Comparison of ENCODE assay signal across 17 cellular contexts in the genomic region with DNA sequence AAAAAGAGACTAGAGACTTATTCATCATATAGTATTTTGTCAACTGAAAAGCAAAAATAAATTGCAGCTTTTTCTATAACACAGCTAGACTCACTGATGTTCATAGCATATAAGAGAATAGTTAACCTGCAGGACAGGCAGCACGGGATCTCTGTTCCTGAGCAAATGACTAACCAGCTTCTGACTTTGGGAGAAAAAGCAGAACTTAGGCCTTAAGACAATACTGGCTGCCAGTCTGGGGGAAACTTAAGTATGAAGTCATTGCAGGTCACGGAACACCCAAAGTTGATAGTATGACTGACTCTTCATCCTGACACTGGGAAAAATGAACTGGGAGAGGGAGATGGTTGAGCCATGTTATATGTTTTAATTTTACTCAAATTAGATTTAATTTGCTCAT.
"Had no signal": no experiment of that assay in that cellular context is flagged by ENCODE, and none has a peak within 500 bp of the region (broad histone marks: within the 10 kb centered on the region; RNA-seq: fewer than 3 reads in every experiment).

No MANE protein-coding gene starts in this region.

- H3K36me3 ChIP-seq: adrenal gland, colonic mucosa, heart right ventricle, left ventricle myocardium inferior, pancreas, suprapubic skin, upper lobe of left lung had no signal

- H3K27ac Mint-ChIP-seq: activated CD4-positive, alpha-beta T cell treated with anti-CD3 and anti-CD28 coated beads for 36 hours; activated CD8-positive, alpha-beta T cell treated with anti-CD3 and anti-CD28 coated beads, Interleukin-2, amount 10 ng/mL, durations not matched to agents 7 days and 5 days; activated naive CD4-positive, alpha-beta T cell treated with anti-CD3 and anti-CD28 coated beads for 36 hours had no signal

- H3K27me3 Mint-ChIP-seq: activated CD4-positive, alpha-beta T cell treated with anti-CD3 and anti-CD28 coated beads for 36 hours had no signal

- DNase-seq: activated CD4-positive, alpha-beta T cell treated with anti-CD3 and anti-CD28 coated beads for 36 hours; activated CD8-positive, alpha-beta T cell treated with anti-CD3 and anti-CD28 coated beads, Interleukin-2, amount 10 ng/mL, durations not matched to agents 7 days and 5 days; activated naive CD4-positive, alpha-beta T cell treated with anti-CD3 and anti-CD28 coated beads for 36 hours; adrenal gland; colonic mucosa; effector CD8-positive, alpha-beta T cell; heart right ventricle; islet precursor cell; left ventricle myocardium inferior; mesendoderm; pancreas; stimulated activated CD4-positive, alpha-beta T cell treated with anti-CD3 and anti-CD28 coated beads, Interleukin-12 subunit alpha, Interleukin-12 subunit beta, amount 100 ng/mL, for 4 hours; stimulated activated CD4-positive, alpha-beta T cell treated with anti-CD3 and anti-CD28 coated beads, Interleukin-2, amount 100 ng/mL, for 48 hours; stimulated activated naive CD8-positive, alpha-beta T cell treated with anti-CD3 and anti-CD28 coated beads, Interleukin-15, Interleukin-2, amounts not matched to agents 100 U/mL and 50 U/mL, for 24 hours had no signal

- H3K4me3 Mint-ChIP-seq: activated CD4-positive, alpha-beta T cell treated with anti-CD3 and anti-CD28 coated beads for 36 hours; activated CD8-positive, alpha-beta T cell treated with anti-CD3 and anti-CD28 coated beads, Interleukin-2, amount 10 ng/mL, durations not matched to agents 7 days and 5 days; activated naive CD4-positive, alpha-beta T cell treated with anti-CD3 and anti-CD28 coated beads for 36 hours; neural crest cell had no signal

- H3K27me3 ChIP-seq: adrenal gland, colonic mucosa, suprapubic skin, upper lobe of left lung had no signal

- H3K9me3 Mint-ChIP-seq: activated naive CD4-positive, alpha-beta T cell treated with anti-CD3 and anti-CD28 coated beads for 36 hours; neural crest cell had no signal

- ATAC-seq: activated CD4-positive, alpha-beta T cell treated with anti-CD3 and anti-CD28 coated beads for 36 hours; activated CD8-positive, alpha-beta T cell treated with anti-CD3 and anti-CD28 coated beads, Interleukin-2, amount 10 ng/mL, durations not matched to agents 7 days and 5 days; stimulated activated naive CD8-positive, alpha-beta T cell treated with anti-CD3 and anti-CD28 coated beads, Interleukin-15, Interleukin-2, amounts not matched to agents 100 U/mL and 50 U/mL, for 24 hours had no signal

- H3K4me1 Mint-ChIP-seq: neural crest cell had no signal

- H3K27ac ChIP-seq: adrenal gland, colonic mucosa, heart right ventricle, left ventricle myocardium inferior, pancreas, suprapubic skin, upper lobe of left lung had no signal

- H3K4me1 ChIP-seq: adrenal gland, colonic mucosa, heart right ventricle, left ventricle myocardium inferior, pancreas, suprapubic skin, upper lobe of left lung had no signal

- H3K9me3 ChIP-seq: adrenal gland, colonic mucosa, heart right ventricle, left ventricle myocardium inferior, pancreas, suprapubic skin, upper lobe of left lung had no signal

- H3K4me3 ChIP-seq: adrenal gland, colonic mucosa, heart right ventricle, left ventricle myocardium inferior, pancreas, suprapubic skin, upper lobe of left lung had no signal
